Comparison of ENCODE assay signal across 2 cellular contexts in genomic region chr15:56215769-56216168, GRCh38.
TF ChIP-seq lines count a peak whose summit lies in the region.

No MANE protein-coding gene starts in this region.

TF ChIP-seq in SK-N-SH, 30 proteins besides CTCF, POLR2A, EP300 and RAD21 (continued from another document):
- peak; percentile 22; the same call in 1 of the 2 replicates for TF ChIP-seq PBX3 (IDR thresholded peaks at IDR 0.05)

TF ChIP-seq in SK-N-SH treated with all-trans-retinoic acid at 6 μM for 48 hours, 23 proteins besides CTCF, POLR2A, EP300 and RAD21 (continued from another document):
- TF ChIP-seq ZNF70 (CRISPR knock-in tag; IDR thresholded peaks at IDR 0.05) = no peak
- no peak for TF ChIP-seq PATZ1 (CRISPR knock-in tag; IDR thresholded peaks at IDR 0.05; ENCODE audit: borderline replicate concordance)
- TF ChIP-seq ZFP3 (CRISPR knock-in tag; IDR thresholded peaks at IDR 0.05) = no peak
- no peak for TF ChIP-seq RARB (CRISPR knock-in tag; IDR thresholded peaks at IDR 0.05)
- no peak for TF ChIP-seq CSRNP3 (CRISPR knock-in tag; IDR thresholded peaks at IDR 0.05)
- no peak for TF ChIP-seq ISL1 (CRISPR knock-in tag; IDR thresholded peaks at IDR 0.05)
- no peak for TF ChIP-seq GLIS3 (CRISPR knock-in tag; IDR thresholded peaks at IDR 0.05)
- no peak for TF ChIP-seq BACH2 (CRISPR knock-in tag; IDR thresholded peaks at IDR 0.05; ENCODE audit: borderline replicate concordance)
- no peak for TF ChIP-seq OSR1 (CRISPR knock-in tag; IDR thresholded peaks at IDR 0.05)
- TF ChIP-seq ZFP30 (CRISPR knock-in tag; IDR thresholded peaks at IDR 0.05) = no peak
- TF ChIP-seq CREB5 (CRISPR knock-in tag; IDR thresholded peaks at IDR 0.05; ENCODE audit: low read depth) = no peak
- TF ChIP-seq ARNTL (CRISPR knock-in tag; IDR thresholded peaks at IDR 0.05; ENCODE audit: borderline replicate concordance, low read depth) = no peak
- no peak for TF ChIP-seq TCF4 (CRISPR knock-in tag; IDR thresholded peaks at IDR 0.05; ENCODE audit: borderline replicate concordance)
- no peak for TF ChIP-seq TOX (CRISPR knock-in tag; IDR thresholded peaks at IDR 0.05; ENCODE audit: borderline replicate concordance)
